In the genomic region with DNA sequence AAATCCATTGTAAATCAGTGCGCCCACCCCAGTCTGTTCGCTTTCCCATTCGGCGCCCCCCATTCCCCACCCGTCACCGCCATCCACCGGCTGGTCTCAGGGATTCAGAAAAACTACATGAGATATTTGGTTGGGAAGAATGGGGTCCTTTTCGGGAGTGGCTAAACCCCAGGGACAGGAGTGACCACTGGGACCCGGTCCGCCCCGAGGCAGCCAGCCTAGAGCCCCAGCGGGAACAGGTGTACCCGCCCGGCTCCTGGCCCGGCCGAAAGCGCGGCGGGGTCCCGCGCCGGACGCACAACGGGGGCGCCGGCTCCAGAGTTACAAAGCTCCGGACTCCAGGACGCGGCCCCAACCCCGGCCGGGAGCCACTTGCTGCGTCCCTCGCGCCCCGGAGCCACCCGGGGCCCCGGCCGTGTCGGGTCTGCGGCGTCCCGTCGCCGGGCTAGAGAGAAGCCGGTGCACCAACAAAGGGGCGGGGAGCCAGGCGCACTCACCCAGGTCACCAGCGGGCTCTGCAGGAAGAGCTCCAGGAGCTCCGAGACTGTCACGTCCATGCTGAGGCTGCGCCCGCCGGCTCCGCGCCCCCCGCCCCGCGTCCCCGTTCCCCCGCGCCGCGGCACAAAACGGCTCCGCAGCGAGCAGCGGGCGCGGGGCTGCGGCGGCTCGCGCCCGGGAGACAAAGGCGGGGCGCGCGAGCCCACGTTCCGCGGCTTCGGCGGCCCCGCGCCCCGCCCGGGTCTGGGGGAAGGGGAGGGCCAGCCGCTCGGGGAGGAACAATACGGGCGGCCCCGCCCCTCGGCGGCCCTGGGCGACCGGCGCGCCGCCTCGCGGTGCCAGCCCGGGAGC, we compare ENCODE assay signal across 8 cellular contexts. TPM values are rescaled to one million over a fixed set of nuclear protein-coding genes. Genes with fewer than 3 reads are reported as not detected.
DNase-seq lines count a peak whose midpoint lies in the region; ATAC-seq lines count a peak whose summit lies in the region.

A gene with protein sequence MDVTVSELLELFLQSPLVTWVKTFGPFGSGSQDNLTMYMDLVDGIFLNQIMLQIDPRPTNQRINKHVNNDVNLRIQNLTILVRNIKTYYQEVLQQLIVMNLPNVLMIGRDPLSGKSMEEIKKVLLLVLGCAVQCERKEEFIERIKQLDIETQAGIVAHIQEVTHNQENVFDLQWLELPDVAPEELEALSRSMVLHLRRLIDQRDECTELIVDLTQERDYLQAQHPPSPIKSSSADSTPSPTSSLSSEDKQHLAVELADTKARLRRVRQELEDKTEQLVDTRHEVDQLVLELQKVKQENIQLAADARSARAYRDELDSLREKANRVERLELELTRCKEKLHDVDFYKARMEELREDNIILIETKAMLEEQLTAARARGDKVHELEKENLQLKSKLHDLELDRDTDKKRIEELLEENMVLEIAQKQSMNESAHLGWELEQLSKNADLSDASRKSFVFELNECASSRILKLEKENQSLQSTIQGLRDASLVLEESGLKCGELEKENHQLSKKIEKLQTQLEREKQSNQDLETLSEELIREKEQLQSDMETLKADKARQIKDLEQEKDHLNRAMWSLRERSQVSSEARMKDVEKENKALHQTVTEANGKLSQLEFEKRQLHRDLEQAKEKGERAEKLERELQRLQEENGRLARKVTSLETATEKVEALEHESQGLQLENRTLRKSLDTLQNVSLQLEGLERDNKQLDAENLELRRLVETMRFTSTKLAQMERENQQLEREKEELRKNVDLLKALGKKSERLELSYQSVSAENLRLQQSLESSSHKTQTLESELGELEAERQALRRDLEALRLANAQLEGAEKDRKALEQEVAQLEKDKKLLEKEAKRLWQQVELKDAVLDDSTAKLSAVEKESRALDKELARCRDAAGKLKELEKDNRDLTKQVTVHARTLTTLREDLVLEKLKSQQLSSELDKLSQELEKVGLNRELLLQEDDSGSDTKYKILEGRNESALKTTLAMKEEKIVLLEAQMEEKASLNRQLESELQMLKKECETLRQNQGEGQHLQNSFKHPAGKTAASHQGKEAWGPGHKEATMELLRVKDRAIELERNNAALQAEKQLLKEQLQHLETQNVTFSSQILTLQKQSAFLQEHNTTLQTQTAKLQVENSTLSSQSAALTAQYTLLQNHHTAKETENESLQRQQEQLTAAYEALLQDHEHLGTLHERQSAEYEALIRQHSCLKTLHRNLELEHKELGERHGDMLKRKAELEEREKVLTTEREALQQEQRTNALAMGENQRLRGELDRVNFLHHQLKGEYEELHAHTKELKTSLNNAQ (N-terminal part only) (minus strand): TSS at position 687 of the 849 bp plus-strand sequence. CDS start 130 bp downstream, at position 557.

- DNase-seq in 8988T (peak; percentile 58), NCI-H226 (peak; percentile 40), mesenteric fat pad (ENCODE audit: low spot score) (peak; percentile 92)
- DNase-seq in activated CD4-positive, alpha-beta T cell treated with anti-CD3 and anti-CD28 coated beads, Interleukin-2, amount 50 U/mL, for 24 hours (ENCODE audit: low read depth in 1 of 2, low spot score in 1 of 2): peak; percentile 62 to 63
- DNase-seq in effector CD8-positive, alpha-beta T cell (lab: John Stamatoyannopoulos, UW): peak; percentile 57
- peak; percentile 68 for DNase-seq in stimulated activated CD8-positive, alpha-beta memory T cell treated with anti-CD3 and anti-CD28 coated beads, Interleukin-4, amount 100 ng/mL, for 24 hours (ENCODE audit: low read depth)

- ATAC-seq in GM18519 (IDR thresholded peaks at IDR 0.05; ENCODE audit: low FRiP score, unreplicated experiment): peak; percentile 31
- ATAC-seq in HG03045 (IDR thresholded peaks at IDR 0.05; ENCODE audit: unreplicated experiment): peak; percentile 57

RNA-seq across cellular contexts. Expression of the gene that starts here (rescaled TPM):
- 17.4 TPM for total RNA-seq in mesenteric fat pad

Comparison
In these comparisons a context has a peak if more than half of its experiments do, and no peak if none do; other contexts are left out.
1. Peak in every context shown above with its lines: DNase-seq and ATAC-seq.
2. DNase-seq: peak in every context shown above with its lines; median percentile 92 in mesenteric fat pad; 68 in stimulated activated CD8-positive, alpha-beta memory T cell treated with anti-CD3 and anti-CD28 coated beads, Interleukin-4, amount 100 ng/mL, for 24 hours; 62 in activated CD4-positive, alpha-beta T cell treated with anti-CD3 and anti-CD28 coated beads, Interleukin-2, amount 50 U/mL, for 24 hours; 58 in 8988T; 57 in effector CD8-positive, alpha-beta T cell; 40 in NCI-H226.